In the genomic region with DNA sequence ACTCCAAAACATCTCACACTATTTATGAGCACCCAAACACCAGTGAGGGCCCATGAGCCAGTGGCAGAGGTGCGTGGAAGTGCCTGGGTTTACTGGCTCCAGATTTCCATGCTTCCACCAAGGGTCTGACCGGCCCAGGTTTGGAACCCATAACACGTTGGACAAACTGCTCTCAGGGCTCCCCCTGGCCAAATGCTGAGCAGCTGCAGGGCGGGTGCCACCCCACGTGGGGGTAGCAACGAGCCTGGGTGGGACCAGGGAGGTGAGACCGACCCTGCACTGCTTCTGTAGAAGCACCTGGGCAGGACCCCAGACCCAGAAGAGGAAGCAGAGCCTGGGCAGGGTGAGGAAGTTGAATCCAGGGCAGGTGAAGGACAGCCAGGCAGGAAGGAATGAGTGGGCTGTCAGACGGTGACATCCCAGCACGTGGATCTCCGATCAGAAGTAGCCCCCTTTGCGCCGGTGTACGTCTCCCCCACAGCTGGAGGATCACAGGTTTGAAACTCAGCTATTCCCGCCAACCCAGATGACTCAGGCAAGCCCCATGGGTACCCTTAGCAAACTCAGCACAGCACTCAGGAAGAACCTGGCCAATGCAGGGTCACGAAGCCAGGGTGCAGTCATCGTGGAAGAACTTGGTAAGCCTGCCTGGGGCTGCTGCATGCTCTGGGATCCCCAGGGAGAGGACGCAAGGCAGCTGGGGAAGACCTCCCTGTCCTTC, we compare ENCODE assay signal across 13 cellular contexts.
A peak's percentile ranks its signal among the peaks of the same experiment; 100 is the strongest.
DNase-seq lines count a peak whose midpoint lies in the region; ATAC-seq, FAIRE-seq and TF ChIP-seq lines count a peak whose summit lies in the region.
"Had no signal": no experiment of that assay in that cellular context is flagged by ENCODE, and none has a peak within 500 bp of the region (broad histone marks: within the 10 kb centered on the region; RNA-seq: fewer than 3 reads in every experiment).

No MANE protein-coding gene starts in this region.

- H3K27ac ChIP-seq in GM12878 (ENCODE audit: control insufficient read depth, insufficient read depth) (no peak overlapping the region), tibial nerve (no peak overlapping the region)
- H3K27ac ChIP-seq: WERI-Rb-1 had no signal

- DNase-seq in GM06990 (ENCODE audit: extremely low read depth, insufficient read length) (no peak), GOT3 (lab: John Stamatoyannopoulos, UW) (peak; percentile 47), GM12878 (ENCODE audit: low read depth, low spot score) (no peak), myocyte (ENCODE audit: low read depth) (peak; percentile 32), tibial nerve (ENCODE audit: low spot score in 2 of 2) (no peak), SIG-M5 (lab: John Stamatoyannopoulos, UW) (no peak), NCI-H2227 (lab: John Stamatoyannopoulos, UW; ENCODE audit: unreplicated experiment) (no peak)
- DNase-seq in activated naive CD4-positive, alpha-beta T cell treated with anti-CD3 and anti-CD28 coated beads, Interleukin-2, amount 50 U/mL, for 16 hours = no peak
- DNase-seq: activated gamma-delta T cell treated with Interleukin-2 at 50 U/mL for 16 hours, COR-L47, H9, WERI-Rb-1 had no signal

- H2AFZ ChIP-seq in GM12878 (ENCODE audit: control insufficient read depth, low read depth, low read length) = no peak overlapping the region; the same call in 1 of the 2 replicates

- FAIRE-seq in GM12878 (lab: Jason Lieb, UNC) = no peak
- FAIRE-seq: endometrium had no signal

- SMC1A ChIA-PET in GM12878 (lab: Charles Lee; ENCODE audit: uncharacterized antibody, unreplicated experiment) = interaction anchor here (0.8 kb wide), 1 partner anchor 197 kb away, joined by 3 read pairs; no protein-coding TSS in a partner anchor

- H3K9me3 ChIP-seq in GM12878 (replicated peaks; ENCODE audit: control insufficient read depth, insufficient read depth, low read length) (no peaks in the 10 kb centered on the region; the same call in 2 of the 3 replicates), tibial nerve (no peaks in the 10 kb centered on the region)

- WGBS in GM12878 (ENCODE audit: insufficient coverage, insufficient replicate concordance, low lambda C conversion rate, missing lambda C conversion rate) = 3% methylated on average over 13 of the region's 17 CpGs
- 78 to 84% methylated on average over 16 to 17 of the region's 17 CpGs for WGBS in tibial nerve, 2 donors

- RAD21 ChIA-PET in GM12878 (lab: Charles Lee; ENCODE audit: unreplicated experiment) = no interaction called here

- H3K4me2 ChIP-seq in GM12878 (ENCODE audit: control insufficient read depth, insufficient read depth) = no peak overlapping the region

- no peak overlapping the region for H3K9ac ChIP-seq in GM12878 (ENCODE audit: control insufficient read depth, insufficient read depth, low read length)

- no TSS peak for BruUV-seq in GM12878 (replicated peaks; lab: Mats Ljungman, UMichigan)

- TF ChIP-seq CTCF in GM06990 (IDR thresholded peaks at IDR 0.05; ENCODE audit: insufficient read depth, low read length, poor library complexity, severe bottlenecking) = peak; percentile 55
- 0 out of 6 replicates have a peak, but pooled peaks of 1 of the 3 experiments have one; percentile 19 for TF ChIP-seq CTCF in GM12878 (IDR thresholded peaks at IDR 0.05 in 2 of 3, conservative IDR thresholded peaks at IDR 0.05 in 1 of 3; ENCODE audit: control insufficient read depth in 2 of 3, extremely low read depth in 1 of 3, insufficient read depth in 1 of 3, low read depth in 3 of 3, low read length in 3 of 3)
- no peak for TF ChIP-seq CTCF in tibial nerve (IDR thresholded peaks at IDR 0.05)

- in situ Hi-C loops in GM12878 (cut with MboI) = no loop called here

- CTCF ChIA-PET in GM12878 (lab: Yijun Ruan, JAX) = no interaction called here

- POLR2A ChIA-PET in GM12878 (lab: Charles Lee) = no interaction called here

- no peak for TF ChIP-seq EP300 in GM12878 (IDR thresholded peaks at IDR 0.05; ENCODE audit: borderline replicate concordance in 1 of 2, control insufficient read depth in 1 of 2, low read depth in 2 of 2, low read length in 2 of 2)
- no peak for TF ChIP-seq EP300 in tibial nerve (IDR thresholded peaks at IDR 0.05)

- H3K27me3 ChIP-seq in GM06990 (replicated peaks; ENCODE audit: control insufficient read depth, insufficient read depth, low read length) (no peaks in the 10 kb centered on the region), GM12878 (replicated peaks in 1 of 2; ENCODE audit: control insufficient read depth in 2 of 2, insufficient read depth in 2 of 2, low read length in 1 of 2) (peaks cover 1 to 3% of the 10 kb centered on the region in 2 experiments; a peak in 2 of 4 replicates), tibial nerve (no peaks in the 10 kb centered on the region)

- no peak overlapping the region for H3K4me3 ChIP-seq in GM06990 (replicated peaks; ENCODE audit: low read depth, low read length)
- no peak overlapping the region for H3K4me3 ChIP-seq in GM12878
- no peak overlapping the region for H3K4me3 ChIP-seq in tibial nerve

- no peaks in the 10 kb centered on the region for H4K20me1 ChIP-seq in GM12878 (ENCODE audit: control insufficient read depth, insufficient read depth)

- TF ChIP-seq RAD21 in GM12878 (IDR thresholded peaks at IDR 0.05; ENCODE audit: insufficient read depth, low read depth, low read length) = no peak

- no peak for TF ChIP-seq POLR2A in GM12878 (IDR thresholded peaks at IDR 0.05; ENCODE audit: low read depth, low read length)
- TF ChIP-seq POLR2A in tibial nerve (IDR thresholded peaks at IDR 0.05) = no peak

- H3K4me1 ChIP-seq in GM12878 (ENCODE audit: control insufficient read depth, insufficient read depth, low read length) (peaks cover 38% of the 10 kb centered on the region), tibial nerve (peaks cover 0 to 36% (median 5%) of the 10 kb centered on the region in 4 donors)

- intact Hi-C loops in GM12878 (cut with micrococcal nuclease; ENCODE audit: unreplicated experiment) = no loop called here

- no peaks in the 10 kb centered on the region for H3K79me2 ChIP-seq in GM12878 (ENCODE audit: control insufficient read depth, insufficient read depth, low read length)

- peak; percentile 27 for ATAC-seq in GM12878

- H3K36me3 ChIP-seq in GM06990 (ENCODE audit: control insufficient read depth, insufficient read depth, low read length) (no peaks in the 10 kb centered on the region), GM12878 (ENCODE audit: control insufficient read depth in 2 of 2, insufficient read depth in 2 of 2, low read length in 1 of 2) (no peaks in the 10 kb centered on the region), tibial nerve (peaks cover 0 to 31% (median 0%) of the 10 kb centered on the region in 3 donors)
- H3K36me3 ChIP-seq: WERI-Rb-1 had no signal

TF ChIP-seq in GM12878, 131 proteins besides CTCF, POLR2A, EP300 and RAD21:
- no peak for TF ChIP-seq HCFC1 (IDR thresholded peaks at IDR 0.05; ENCODE audit: low read length)
- TF ChIP-seq FOS (IDR thresholded peaks at IDR 0.05; ENCODE audit: borderline replicate concordance, extremely low read depth, insufficient read length) = no peak
- TF ChIP-seq CHD4 (IDR thresholded peaks at IDR 0.05) = no peak
- TF ChIP-seq BMI1 (IDR thresholded peaks at IDR 0.05; ENCODE audit: borderline replicate concordance) = no peak
- TF ChIP-seq, protein P1, sequence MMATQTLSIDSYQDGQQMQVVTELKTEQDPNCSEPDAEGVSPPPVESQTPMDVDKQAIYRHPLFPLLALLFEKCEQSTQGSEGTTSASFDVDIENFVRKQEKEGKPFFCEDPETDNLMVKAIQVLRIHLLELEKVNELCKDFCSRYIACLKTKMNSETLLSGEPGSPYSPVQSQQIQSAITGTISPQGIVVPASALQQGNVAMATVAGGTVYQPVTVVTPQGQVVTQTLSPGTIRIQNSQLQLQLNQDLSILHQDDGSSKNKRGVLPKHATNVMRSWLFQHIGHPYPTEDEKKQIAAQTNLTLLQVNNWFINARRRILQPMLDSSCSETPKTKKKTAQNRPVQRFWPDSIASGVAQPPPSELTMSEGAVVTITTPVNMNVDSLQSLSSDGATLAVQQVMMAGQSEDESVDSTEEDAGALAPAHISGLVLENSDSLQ (IDR thresholded peaks at IDR 0.05) = no peak
- TF ChIP-seq YY1 (IDR thresholded peaks at IDR 0.05; ENCODE audit: low read depth, low read length) = no peak
- TF ChIP-seq ZNF217 (IDR thresholded peaks at IDR 0.05) = no peak
- TF ChIP-seq, protein P2, sequence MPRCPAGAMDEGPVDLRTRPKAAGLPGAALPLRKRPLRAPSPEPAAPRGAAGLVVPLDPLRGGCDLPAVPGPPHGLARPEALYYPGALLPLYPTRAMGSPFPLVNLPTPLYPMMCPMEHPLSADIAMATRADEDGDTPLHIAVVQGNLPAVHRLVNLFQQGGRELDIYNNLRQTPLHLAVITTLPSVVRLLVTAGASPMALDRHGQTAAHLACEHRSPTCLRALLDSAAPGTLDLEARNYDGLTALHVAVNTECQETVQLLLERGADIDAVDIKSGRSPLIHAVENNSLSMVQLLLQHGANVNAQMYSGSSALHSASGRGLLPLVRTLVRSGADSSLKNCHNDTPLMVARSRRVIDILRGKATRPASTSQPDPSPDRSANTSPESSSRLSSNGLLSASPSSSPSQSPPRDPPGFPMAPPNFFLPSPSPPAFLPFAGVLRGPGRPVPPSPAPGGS (IDR thresholded peaks at IDR 0.05; ENCODE audit: borderline replicate concordance, insufficient read depth, low read depth, low read length, poor library complexity, severe bottlenecking) = no peak
- TF ChIP-seq STAT1 (conservative IDR thresholded peaks at IDR 0.05) = no peak

Comparison
In these comparisons a context has a peak if more than half of its experiments do, and no peak if none do; other contexts are left out.
1. DNase-seq: peak in GOT3 (single experiment) and myocyte (single experiment); none in GM06990 (single experiment), GM12878 (single experiment), tibial nerve (0 of 2), activated naive CD4-positive, alpha-beta T cell treated with anti-CD3 and anti-CD28 coated beads, Interleukin-2, amount 50 U/mL, for 16 hours (single experiment), SIG-M5 (single experiment) and NCI-H2227 (single experiment).